Comparison of ENCODE assay signal across 15 cellular contexts in the genomic region with DNA sequence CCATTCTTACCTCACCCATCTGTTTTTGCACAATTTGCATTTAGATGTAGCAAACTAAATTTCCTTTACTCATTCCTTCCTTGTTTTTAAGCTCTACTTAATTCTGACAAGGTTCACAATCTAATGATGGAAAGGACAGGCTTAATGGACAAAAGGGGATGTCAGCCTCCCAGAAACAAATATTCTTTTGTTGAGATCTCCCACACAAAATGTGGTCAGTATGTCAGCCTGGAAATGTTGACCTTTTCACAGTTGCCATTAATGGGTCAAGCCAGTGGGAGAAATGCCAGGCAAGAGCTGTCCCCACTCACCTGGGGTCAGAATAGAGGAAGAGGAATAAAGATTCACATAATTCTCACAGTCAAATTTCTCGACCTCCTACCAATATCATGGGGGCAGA. TPM values are rescaled to one million over a fixed set of nuclear protein-coding genes. Genes with fewer than 3 reads are reported as not detected.
DNase-seq lines count a peak whose midpoint lies in the region; ATAC-seq and TF ChIP-seq lines count a peak whose summit lies in the region.
"Had no signal": no experiment of that assay in that cellular context is flagged by ENCODE, and none has a peak within 500 bp of the region (broad histone marks: within the 10 kb centered on the region; RNA-seq: fewer than 3 reads in every experiment).

No MANE protein-coding gene starts in this region.

- H3K27me3 ChIP-seq in breast epithelium (no peaks in the 10 kb centered on the region), GM23338 (ENCODE audit: insufficient read depth) (no peaks in the 10 kb centered on the region)

- ATAC-seq in GM23338, result no peak
- ATAC-seq: A549 had no signal

- no peaks in the 10 kb centered on the region for H3K27me3 Mint-ChIP-seq in MCF 10A (ENCODE audit: insufficient read depth, unreplicated experiment)
- peaks cover 6% of the 10 kb centered on the region for H3K27me3 Mint-ChIP-seq in GM23338 (ENCODE audit: insufficient read depth, low read depth, poor library complexity)

- H3K4me3 ChIP-seq in breast epithelium, result no peak overlapping the region
- peak overlapping the region; percentile 23; the same call in 1 of the 2 replicates for H3K4me3 ChIP-seq in GM23338
- H3K4me3 ChIP-seq: A549, HAP-1 had no signal

- H3K36me3 ChIP-seq in breast epithelium (no peaks in the 10 kb centered on the region), GM23338 (ENCODE audit: insufficient read depth) (no peaks in the 10 kb centered on the region)
- H3K36me3 ChIP-seq: HAP-1 had no signal

- CTCF ChIA-PET in MCF 10A (lab: Yijun Ruan, JAX), result interaction anchor here (0.8 to 1.8 kb wide), 5 partner anchors 9 to 43 kb away, joined by 3 to 5 read pairs (median 3); no protein-coding TSS in a partner anchor

- H3K4me1 Mint-ChIP-seq in MCF 10A (ENCODE audit: insufficient read depth, unreplicated experiment) (peaks cover 24% of the 10 kb centered on the region), GM23338 (peaks cover 19% of the 10 kb centered on the region; the same call in 2 of the 3 replicates)

- BruUV-seq in MCF 10A (replicated peaks; lab: Mats Ljungman, UMichigan), result no TSS peak

- no peaks in the 10 kb centered on the region for H3K9me2 ChIP-seq in GM23338 (ENCODE audit: insufficient read depth)

- H3K9me3 Mint-ChIP-seq in MCF 10A (ENCODE audit: unreplicated experiment), result no peaks in the 10 kb centered on the region
- H3K9me3 Mint-ChIP-seq in GM23338, result no peaks in the 10 kb centered on the region
- H3K9me3 Mint-ChIP-seq: CD4-positive, alpha-beta T cell had no signal

- H3K27ac ChIP-seq in breast epithelium (peak overlapping the region; percentile 62 to 72), GM23338 (ENCODE audit: low read depth) (no peak overlapping the region)
- H3K27ac ChIP-seq: 22Rv1, A549, C4-2B had no signal

- H3K9me3 ChIP-seq in breast epithelium, result no peaks in the 10 kb centered on the region
- H3K9me3 ChIP-seq: A549, HAP-1 had no signal

- no peak overlapping the region for H3K4me3 Mint-ChIP-seq in MCF 10A (ENCODE audit: unreplicated experiment)
- no peak overlapping the region for H3K4me3 Mint-ChIP-seq in GM23338
- H3K4me3 Mint-ChIP-seq: CD4-positive, alpha-beta T cell had no signal

- H3K4me2 ChIP-seq in GM23338, result peak overlapping the region; percentile 76
- H3K4me2 ChIP-seq: A549 had no signal

- H4K20me1 ChIP-seq in GM23338 (replicated peaks; ENCODE audit: insufficient read depth), result peaks cover 21% of the 10 kb centered on the region; the same call in 1 of the 2 replicates

- POLR2A ChIA-PET in MCF 10A (lab: Yijun Ruan, JAX), result interaction anchor here (1.0 kb wide), 1 partner anchor 11 kb away, joined by 4 read pairs; no protein-coding TSS in a partner anchor

- in situ Hi-C loops in SK-MEL-5 (cut with HindIII; ENCODE audit: low pct_unique_long_range_greater_than_20kb, low sequenced_read_pairs), result no loop called here

- peaks cover 5% of the 10 kb centered on the region for H3K36me3 Mint-ChIP-seq in MCF 10A (ENCODE audit: insufficient read depth, unreplicated experiment)
- H3K36me3 Mint-ChIP-seq in GM23338 (ENCODE audit: low read depth), result peaks cover 4% of the 10 kb centered on the region; the same call in 1 of the 3 replicates

- no peak overlapping the region for H2AFZ ChIP-seq in GM23338

- H3K27ac Mint-ChIP-seq in MCF 10A (ENCODE audit: low read depth, unreplicated experiment), result no peak overlapping the region
- H3K27ac Mint-ChIP-seq in GM23338, result no peak overlapping the region
- H3K27ac Mint-ChIP-seq: CD4-positive, alpha-beta T cell had no signal

- H3K4me1 ChIP-seq in breast epithelium, result peaks cover 2 to 9% of the 10 kb centered on the region in 2 donors
- peaks cover 34% of the 10 kb centered on the region for H3K4me1 ChIP-seq in GM23338 (ENCODE audit: insufficient read depth)
- H3K4me1 ChIP-seq: HAP-1 had no signal

- intact Hi-C loops in breast epithelium (cut with DNase I; ENCODE audit: low total_unique reads) (no loop called here), MCF 10A (cut with micrococcal nuclease) (no loop called here)

- H3K79me2 ChIP-seq in GM23338 (replicated peaks; ENCODE audit: insufficient read depth), result peaks cover 100% of the 10 kb centered on the region

- TF ChIP-seq CTCF in breast epithelium (IDR thresholded peaks at IDR 0.05), result no peak
- TF ChIP-seq CTCF in MCF 10A (IDR thresholded peaks at IDR 0.05; ENCODE audit: unreplicated experiment), result no peak
- TF ChIP-seq CTCF in GM23338 (conservative IDR thresholded peaks at IDR 0.05; ENCODE audit: low read depth in 2 of 2), result no peak

- no peak for DNase-seq in breast epithelium (ENCODE audit: low spot score in 2 of 2)
- DNase-seq in MCF 10A (ENCODE audit: unreplicated experiment), result no peak
- no peak for DNase-seq in GM23338 (ENCODE audit: low spot score)
- peak; percentile 77 for DNase-seq in SK-MEL-5 (ENCODE audit: low read depth, low spot score)
- DNase-seq in pons (ENCODE audit: low spot score), result peak; percentile 53
- no peak for DNase-seq in stimulated activated CD4-positive, alpha-beta T cell treated with anti-CD3 and anti-CD28 coated beads, Interleukin-12 subunit alpha, Interleukin-12 subunit beta, amount 100 ng/mL, for 4 hours
- DNase-seq in SW 1271 (lab: John Stamatoyannopoulos, UW), result no peak
- DNase-seq: AML-193; CD4-positive, alpha-beta T cell; DMS79 treated with DMSO at 0.1 percent for 48 hours; GF-D8 had no signal

- TF ChIP-seq POLR2A in breast epithelium (IDR thresholded peaks at IDR 0.05), result no peak

- no peaks in the 10 kb centered on the region for H3F3A ChIP-seq in GM23338 (replicated peaks; ENCODE audit: low read depth)

TF ChIP-seq in GM23338, 12 proteins besides CTCF, POLR2A, EP300 and RAD21:
- no peak for TF ChIP-seq EZH2phosphoT487 (IDR thresholded peaks at IDR 0.05; ENCODE audit: unreplicated experiment)
- no peak for TF ChIP-seq JUNB (IDR thresholded peaks at IDR 0.05; ENCODE audit: unreplicated experiment)
- TF ChIP-seq POLR2AphosphoS5 (IDR thresholded peaks at IDR 0.05; ENCODE audit: low read depth), result no peak
- TF ChIP-seq, protein P1, sequence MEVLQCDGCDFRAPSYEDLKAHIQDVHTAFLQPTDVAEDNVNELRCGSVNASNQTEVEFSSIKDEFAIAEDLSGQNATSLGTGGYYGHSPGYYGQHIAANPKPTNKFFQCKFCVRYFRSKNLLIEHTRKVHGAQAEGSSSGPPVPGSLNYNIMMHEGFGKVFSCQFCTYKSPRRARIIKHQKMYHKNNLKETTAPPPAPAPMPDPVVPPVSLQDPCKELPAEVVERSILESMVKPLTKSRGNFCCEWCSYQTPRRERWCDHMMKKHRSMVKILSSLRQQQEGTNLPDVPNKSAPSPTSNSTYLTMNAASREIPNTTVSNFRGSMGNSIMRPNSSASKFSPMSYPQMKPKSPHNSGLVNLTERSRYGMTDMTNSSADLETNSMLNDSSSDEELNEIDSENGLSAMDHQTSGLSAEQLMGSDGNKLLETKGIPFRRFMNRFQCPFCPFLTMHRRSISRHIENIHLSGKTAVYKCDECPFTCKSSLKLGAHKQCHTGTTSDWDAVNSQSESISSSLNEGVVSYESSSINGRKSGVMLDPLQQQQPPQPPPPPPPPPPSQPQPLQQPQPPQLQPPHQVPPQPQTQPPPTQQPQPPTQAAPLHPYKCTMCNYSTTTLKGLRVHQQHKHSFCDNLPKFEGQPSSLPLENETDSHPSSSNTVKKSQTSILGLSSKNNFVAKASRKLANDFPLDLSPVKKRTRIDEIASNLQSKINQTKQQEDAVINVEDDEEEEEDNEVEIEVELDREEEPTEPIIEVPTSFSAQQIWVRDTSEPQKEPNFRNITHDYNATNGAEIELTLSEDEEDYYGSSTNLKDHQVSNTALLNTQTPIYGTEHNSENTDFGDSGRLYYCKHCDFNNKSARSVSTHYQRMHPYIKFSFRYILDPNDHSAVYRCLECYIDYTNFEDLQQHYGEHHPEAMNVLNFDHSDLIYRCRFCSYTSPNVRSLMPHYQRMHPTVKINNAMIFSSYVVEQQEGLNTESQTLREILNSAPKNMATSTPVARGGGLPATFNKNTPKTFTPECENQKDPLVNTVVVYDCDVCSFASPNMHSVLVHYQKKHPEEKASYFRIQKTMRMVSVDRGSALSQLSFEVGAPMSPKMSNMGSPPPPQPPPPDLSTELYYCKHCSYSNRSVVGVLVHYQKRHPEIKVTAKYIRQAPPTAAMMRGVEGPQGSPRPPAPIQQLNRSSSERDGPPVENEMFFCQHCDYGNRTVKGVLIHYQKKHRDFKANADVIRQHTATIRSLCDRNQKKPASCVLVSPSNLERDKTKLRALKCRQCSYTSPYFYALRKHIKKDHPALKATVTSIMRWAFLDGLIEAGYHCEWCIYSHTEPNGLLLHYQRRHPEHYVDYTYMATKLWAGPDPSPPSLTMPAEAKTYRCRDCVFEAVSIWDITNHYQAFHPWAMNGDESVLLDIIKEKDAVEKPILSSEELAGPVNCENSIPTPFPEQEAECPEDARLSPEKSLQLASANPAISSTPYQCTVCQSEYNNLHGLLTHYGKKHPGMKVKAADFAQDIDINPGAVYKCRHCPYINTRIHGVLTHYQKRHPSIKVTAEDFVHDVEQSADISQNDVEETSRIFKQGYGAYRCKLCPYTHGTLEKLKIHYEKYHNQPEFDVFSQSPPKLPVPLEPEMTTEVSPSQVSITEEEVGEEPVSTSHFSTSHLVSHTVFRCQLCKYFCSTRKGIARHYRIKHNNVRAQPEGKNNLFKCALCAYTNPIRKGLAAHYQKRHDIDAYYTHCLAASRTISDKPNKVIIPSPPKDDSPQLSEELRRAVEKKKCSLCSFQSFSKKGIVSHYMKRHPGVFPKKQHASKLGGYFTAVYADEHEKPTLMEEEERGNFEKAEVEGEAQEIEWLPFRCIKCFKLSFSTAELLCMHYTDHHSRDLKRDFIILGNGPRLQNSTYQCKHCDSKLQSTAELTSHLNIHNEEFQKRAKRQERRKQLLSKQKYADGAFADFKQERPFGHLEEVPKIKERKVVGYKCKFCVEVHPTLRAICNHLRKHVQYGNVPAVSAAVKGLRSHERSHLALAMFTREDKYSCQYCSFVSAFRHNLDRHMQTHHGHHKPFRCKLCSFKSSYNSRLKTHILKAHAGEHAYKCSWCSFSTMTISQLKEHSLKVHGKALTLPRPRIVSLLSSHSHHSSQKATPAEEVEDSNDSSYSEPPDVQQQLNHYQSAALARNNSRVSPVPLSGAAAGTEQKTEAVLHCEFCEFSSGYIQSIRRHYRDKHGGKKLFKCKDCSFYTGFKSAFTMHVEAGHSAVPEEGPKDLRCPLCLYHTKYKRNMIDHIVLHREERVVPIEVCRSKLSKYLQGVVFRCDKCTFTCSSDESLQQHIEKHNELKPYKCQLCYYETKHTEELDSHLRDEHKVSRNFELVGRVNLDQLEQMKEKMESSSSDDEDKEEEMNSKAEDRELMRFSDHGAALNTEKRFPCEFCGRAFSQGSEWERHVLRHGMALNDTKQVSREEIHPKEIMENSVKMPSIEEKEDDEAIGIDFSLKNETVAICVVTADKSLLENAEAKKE (CRISPR knock-in tag; IDR thresholded peaks at IDR 0.05), result no peak
- TF ChIP-seq STAT1 (IDR thresholded peaks at IDR 0.05; ENCODE audit: unreplicated experiment), result no peak

RNA-seq across cellular contexts. Expression of a gene that starts 27.0 kb away (rescaled TPM):
- total RNA-seq in breast epithelium (10 to 100 TPM; 53.6 to 98.2 (median 91.4) TPM), MCF 10A (2022) (52.9 and 54.9 TPM in 2 replicates)
- 26.2 and 31.1 TPM in 2 replicates for total RNA-seq in GM23338 (2014; rRNA removed; shearing (Covaris generic))
- polyA plus RNA-seq in GM23338 (2016; fragmentation: Nextera tagmentation; extraction: Ambion mirVana), result 21.0 and 25.1 TPM in 2 replicates
- 87.6 and 95.5 TPM in 2 replicates for total RNA-seq in SK-MEL-5 (2014; rRNA removed; shearing (Covaris generic))
- 377 and 427 TPM in 2 replicates for polyA plus RNA-seq in SK-MEL-5 (2015; cell fraction: cytosol; rRNA removed)
- 153 and 158 TPM in 2 replicates for polyA plus RNA-seq in SK-MEL-5 (2015; cell fraction: nucleus; rRNA removed)

Comparison
In these comparisons a context has a peak if more than half of its experiments do, and no peak if none do; other contexts are left out.
1. DNase-seq: peak in SK-MEL-5 (single experiment) and pons (single experiment); none in breast epithelium (0 of 2), MCF 10A (single experiment), GM23338 (single experiment), stimulated activated CD4-positive, alpha-beta T cell treated with anti-CD3 and anti-CD28 coated beads, Interleukin-12 subunit alpha, Interleukin-12 subunit beta, amount 100 ng/mL, for 4 hours (single experiment) and SW 1271 (0 of 2).